ENCODE assay signal across 1 cellular context in the genomic region with DNA sequence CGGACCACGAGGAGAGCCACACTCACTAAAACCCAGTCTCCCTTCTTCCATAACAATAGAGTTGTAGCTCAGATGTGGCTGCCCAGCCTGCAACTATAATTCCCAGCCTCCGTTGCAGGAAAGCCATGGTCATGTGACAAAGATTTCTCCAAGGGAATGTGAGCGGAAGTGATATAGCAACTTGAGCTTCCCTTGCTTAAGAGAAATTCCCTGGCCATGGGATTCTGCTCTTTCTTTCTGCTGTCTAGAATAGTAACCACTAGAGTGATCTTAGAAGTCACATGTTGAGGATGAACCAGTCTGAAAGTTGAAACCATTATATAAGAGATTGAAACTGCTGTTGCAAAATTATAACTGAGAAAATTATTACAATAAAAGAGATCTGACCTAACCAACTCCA.
TF ChIP-seq lines count a peak whose summit lies in the region.

No MANE protein-coding gene starts in this region.

TF ChIP-seq in H1, 55 proteins besides CTCF, POLR2A, EP300 and RAD21 (continued from another document):
- TF ChIP-seq BRCA1 (IDR thresholded peaks at IDR 0.05; ENCODE audit: low read depth, low read length) = no peak
- no peak for TF ChIP-seq EZH2 (IDR thresholded peaks at IDR 0.05; ENCODE audit: low read depth, low read length, severe bottlenecking)
- TF ChIP-seq CHD2 (IDR thresholded peaks at IDR 0.05; ENCODE audit: low read length) = no peak
- TF ChIP-seq, protein P1, sequence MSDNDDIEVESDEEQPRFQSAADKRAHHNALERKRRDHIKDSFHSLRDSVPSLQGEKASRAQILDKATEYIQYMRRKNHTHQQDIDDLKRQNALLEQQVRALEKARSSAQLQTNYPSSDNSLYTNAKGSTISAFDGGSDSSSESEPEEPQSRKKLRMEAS (IDR thresholded peaks at IDR 0.05) = no peak
- no peak for TF ChIP-seq CHD1 (IDR thresholded peaks at IDR 0.05; ENCODE audit: low read depth, low read length)
